Comparison of ENCODE assay signal across 22 cellular contexts in genomic region chr22:20889025-20889704, GRCh38.
"Had no signal": no experiment of that assay in that cellular context is flagged by ENCODE, and none has a peak within 500 bp of the region (broad histone marks: within the 10 kb centered on the region; RNA-seq: fewer than 3 reads in every experiment).

No MANE protein-coding gene starts in this region.

- H3K27me3 ChIP-seq: cardiac muscle cell had no signal

- DNase-seq: activated CD4-positive, alpha-beta memory T cell treated with anti-CD3 and anti-CD28 coated beads, Interleukin-2, amount 10 ng/mL, durations not matched to agents 7 days and 5 days; activated CD4-positive, alpha-beta T cell treated with anti-CD3 and anti-CD28 coated beads for 36 hours; activated CD4-positive, alpha-beta T cell treated with anti-CD3 and anti-CD28 coated beads, Interleukin-2, amount 50 U/mL, for 1 hour; activated gamma-delta T cell; activated naive CD4-positive, alpha-beta T cell treated with anti-CD3 and anti-CD28 coated beads for 36 hours; activated T-cell treated with anti-CD3 and anti-CD28 coated beads for 4 hours; activated T-cell treated with anti-CD3 and anti-CD28 coated beads, Interleukin-2, amount 50 U/mL, for 48 hours; amygdala; MM.1S; NCI-H1092; NCI-H1417; NCI-H1930; NCI-H2171; NCI-H2227 treated with DMSO at 0.1 percent for 48 hours; NCI-H446 treated with DMSO at 0.1 percent for 48 hours; NCI-H526; NCI-H774; SIG-M5; T-helper 1 cell had no signal

- H3K27ac ChIP-seq: cardiac muscle cell had no signal

- ATAC-seq: activated CD4-positive, alpha-beta T cell treated with anti-CD3 and anti-CD28 coated beads for 36 hours; activated T-helper 17 cell treated with anti-CD3 and anti-CD28 coated beads, Interleukin-2, amount 50 U/mL, for 72 hours had no signal

- H3K4me3 ChIP-seq: cardiac muscle cell had no signal

- FAIRE-seq: astrocyte had no signal
